Comparison of ENCODE assay signal across 25 cellular contexts in genomic region chr10:59172567-59172966, GRCh38. TPM values are rescaled to one million over a fixed set of nuclear protein-coding genes. Genes with fewer than 3 reads are reported as not detected.
A peak's percentile ranks its signal among the peaks of the same experiment; 100 is the strongest.
DNase-seq lines count a peak whose midpoint lies in the region; ATAC-seq and TF ChIP-seq lines count a peak whose summit lies in the region.
"Had no signal": no experiment of that assay in that cellular context is flagged by ENCODE, and none has a peak within 500 bp of the region (broad histone marks: within the 10 kb centered on the region; RNA-seq: fewer than 3 reads in every experiment).

No MANE protein-coding gene starts in this region.

- H3K36me3 ChIP-seq in Caco-2 (ENCODE audit: control insufficient read depth, insufficient read depth, low read length) (peaks cover 2% of the 10 kb centered on the region; the same call in 1 of the 2 replicates), RWPE2 (ENCODE audit: low read depth) (no peaks in the 10 kb centered on the region), osteoblast (ENCODE audit: insufficient read depth, low read length) (no peaks in the 10 kb centered on the region)
- no peaks in the 10 kb centered on the region for H3K36me3 ChIP-seq in CD8-positive, alpha-beta memory T cell (ENCODE audit: insufficient read depth, low read length)
- H3K36me3 ChIP-seq: BLaER1 had no signal

- no peaks in the 10 kb centered on the region for H3K27me3 ChIP-seq in Caco-2 (replicated peaks; ENCODE audit: control insufficient read depth, insufficient read depth, low read length)
- H3K27me3 ChIP-seq in RWPE2 (ENCODE audit: insufficient read depth, poor library complexity, severe bottlenecking) = peaks cover 14% of the 10 kb centered on the region
- peaks cover 40% of the 10 kb centered on the region for H3K27me3 ChIP-seq in osteoblast (ENCODE audit: insufficient read depth, low read length)
- H3K27me3 ChIP-seq in CD8-positive, alpha-beta memory T cell (ENCODE audit: insufficient read depth, low read length, poor library complexity, severe bottlenecking) = no peaks in the 10 kb centered on the region
- H3K27me3 ChIP-seq: BE2C, BLaER1 had no signal

- peak overlapping the region; percentile 69 for H3K27ac Mint-ChIP-seq in Caco-2 (ENCODE audit: unreplicated experiment)
- no peak overlapping the region for H3K27ac Mint-ChIP-seq in CD8-positive, alpha-beta memory T cell
- H3K27ac Mint-ChIP-seq: CD14-positive monocyte; CD4-positive, alpha-beta memory T cell; CD4-positive, CD25-positive, alpha-beta regulatory T cell had no signal

- H3K4me3 Mint-ChIP-seq in Caco-2 (ENCODE audit: unreplicated experiment) = no peak overlapping the region
- H3K4me3 Mint-ChIP-seq in CD8-positive, alpha-beta memory T cell = no peak overlapping the region
- H3K4me3 Mint-ChIP-seq: CD14-positive monocyte; CD4-positive, alpha-beta memory T cell; CD4-positive, CD25-positive, alpha-beta regulatory T cell had no signal

- ATAC-seq in RWPE2 (ENCODE audit: low read depth) (no peak), GM18519 (IDR thresholded peaks at IDR 0.05; ENCODE audit: low FRiP score, unreplicated experiment) (no peak)
- ATAC-seq: GM12878 had no signal

- peak overlapping the region; percentile 50 for H3K27ac ChIP-seq in RWPE2 (ENCODE audit: poor library complexity, severe bottlenecking)
- H3K27ac ChIP-seq in osteoblast (ENCODE audit: low read depth, low read length) = no peak overlapping the region
- H3K27ac ChIP-seq in CD8-positive, alpha-beta memory T cell (ENCODE audit: low read depth, low read length) = no peak overlapping the region
- H3K27ac ChIP-seq: BLaER1 had no signal

- CTCF ChIA-PET in Caco-2 (lab: Charles Lee) = no interaction called here
- CTCF ChIA-PET in CD8-positive, alpha-beta memory T cell (lab: Charles Lee) = no interaction called here

- peaks cover 21% of the 10 kb centered on the region for H3K4me1 Mint-ChIP-seq in Caco-2 (ENCODE audit: low read depth, unreplicated experiment)
- H3K4me1 Mint-ChIP-seq in CD8-positive, alpha-beta memory T cell = no peaks in the 10 kb centered on the region

- DNase-seq in Caco-2 (no peak), RWPE2 (ENCODE audit: low spot score) (no peak), epithelial cell of esophagus (ENCODE audit: low read depth) (peak; percentile 15), osteoblast (ENCODE audit: insufficient read length, low spot score, missing footprints) (peak; percentile 58), NCI-H510A treated with DMSO at 0.1 percent for 48 hours (lab: John Stamatoyannopoulos, UW) (no peak)
- no peak for DNase-seq in CD8-positive, alpha-beta memory T cell
- DNase-seq: 8988T; ACHN; BE2C; C1 segment of cervical spinal cord; CD4-positive, alpha-beta memory T cell; CD4-positive, CD25-positive, alpha-beta regulatory T cell; DMS 273 treated with DMSO at 0.1 percent for 48 hours; DMS153; DMS79; DND-41; EL; GDM1 had no signal

- peaks cover 16% of the 10 kb centered on the region for H3K9me3 Mint-ChIP-seq in Caco-2 (ENCODE audit: unreplicated experiment)
- H3K9me3 Mint-ChIP-seq in CD8-positive, alpha-beta memory T cell = peaks cover 0 to 16% (median 7%) of the 10 kb centered on the region in 5 donors

- POLR2A ChIA-PET in Caco-2 (lab: Charles Lee) = no interaction called here
- POLR2A ChIA-PET in CD8-positive, alpha-beta memory T cell (lab: Charles Lee) = no interaction called here

- H4K20me1 ChIP-seq in osteoblast (ENCODE audit: insufficient read depth, low read length) = no peaks in the 10 kb centered on the region
- H4K20me1 ChIP-seq: BLaER1 had no signal

- intact Hi-C loops in Caco-2 (cut with micrococcal nuclease; ENCODE audit: unreplicated experiment) = loop anchor here (2.0 to 10.0 kb wide), 4 partner anchors 16 to 658 kb away; partner anchors contain the start of gene BICC1

- TF ChIP-seq CTCF in Caco-2 (IDR thresholded peaks at IDR 0.05; ENCODE audit: insufficient read depth in 1 of 2, low read depth in 1 of 2, low read length in 1 of 2, severe bottlenecking in 1 of 2, unreplicated experiment in 1 of 2) (no peak), RWPE2 (IDR thresholded peaks at IDR 0.05; ENCODE audit: poor library complexity, severe bottlenecking) (no peak), epithelial cell of esophagus (IDR thresholded peaks at IDR 0.05; ENCODE audit: insufficient read depth, low read depth, low read length, missing control alignments) (no peak), osteoblast (IDR thresholded peaks at IDR 0.05; ENCODE audit: extremely low read depth, low read depth, low read length) (no peak)

- peaks cover 7% of the 10 kb centered on the region; the same call in 1 of the 2 replicates for H3K9me3 ChIP-seq in Caco-2
- peaks cover 2% of the 10 kb centered on the region for H3K9me3 ChIP-seq in RWPE2 (ENCODE audit: severe bottlenecking)
- no peaks in the 10 kb centered on the region for H3K9me3 ChIP-seq in osteoblast (ENCODE audit: low read depth, low read length)
- no peaks in the 10 kb centered on the region for H3K9me3 ChIP-seq in CD8-positive, alpha-beta memory T cell (ENCODE audit: low read length)
- H3K9me3 ChIP-seq: BE2C had no signal

- no peaks in the 10 kb centered on the region for H3K79me2 ChIP-seq in osteoblast (ENCODE audit: insufficient read depth, low read length)

- H3K27me3 Mint-ChIP-seq in Caco-2 (ENCODE audit: insufficient read depth, unreplicated experiment) = no peaks in the 10 kb centered on the region
- peaks cover 5 to 8% of the 10 kb centered on the region in 2 donors for H3K27me3 Mint-ChIP-seq in CD8-positive, alpha-beta memory T cell

- peaks cover 34% of the 10 kb centered on the region for H3K4me1 ChIP-seq in Caco-2
- peaks cover 15% of the 10 kb centered on the region for H3K4me1 ChIP-seq in RWPE2 (ENCODE audit: insufficient read depth, poor library complexity, severe bottlenecking)
- H3K4me1 ChIP-seq in osteoblast (ENCODE audit: insufficient read depth, low read length) = no peaks in the 10 kb centered on the region
- H3K4me1 ChIP-seq in CD8-positive, alpha-beta memory T cell (ENCODE audit: insufficient read depth, low read length) = no peaks in the 10 kb centered on the region
- H3K4me1 ChIP-seq: BE2C, BLaER1 had no signal

- no peak overlapping the region for H2AFZ ChIP-seq in osteoblast (ENCODE audit: low read length)

- H3K4me3 ChIP-seq in Caco-2 (ENCODE audit: low read depth, low read length) (no peak overlapping the region), RWPE2 (ENCODE audit: severe bottlenecking) (no peak overlapping the region), epithelial cell of esophagus (ENCODE audit: low read length) (no peak overlapping the region), osteoblast (ENCODE audit: insufficient read depth, low read length) (no peak overlapping the region)
- H3K4me3 ChIP-seq in CD8-positive, alpha-beta memory T cell (ENCODE audit: low read length) = no peak overlapping the region
- H3K4me3 ChIP-seq: BLaER1, GM12878 had no signal

- no peak overlapping the region for H3K4me2 ChIP-seq in osteoblast (ENCODE audit: insufficient read depth, low read length)
- H3K4me2 ChIP-seq: BLaER1 had no signal

- H3K36me3 Mint-ChIP-seq in Caco-2 (ENCODE audit: insufficient read depth, unreplicated experiment) = peaks cover 14% of the 10 kb centered on the region
- H3K36me3 Mint-ChIP-seq in CD8-positive, alpha-beta memory T cell = no peaks in the 10 kb centered on the region
- H3K36me3 Mint-ChIP-seq: CD14-positive monocyte; CD4-positive, alpha-beta memory T cell; CD4-positive, CD25-positive, alpha-beta regulatory T cell had no signal

- no TSS peak for BruUV-seq in Caco-2 (replicated peaks; lab: Mats Ljungman, UMichigan)

RNA-seq across cellular contexts. Expression of gene PHYHIPL, which starts 3.9 kb away (rescaled TPM):
- total RNA-seq in Caco-2 (2022) (48.1 and 50.2 TPM in 2 replicates), osteoblast (not detected in 2 replicates)
- total RNA-seq in CD8-positive, alpha-beta memory T cell = not detected
- polyA plus RNA-seq in CD8-positive, alpha-beta memory T cell = not detected
- total RNA-seq: CD4-positive, alpha-beta memory T cell; CD4-positive, CD25-positive, alpha-beta regulatory T cell; Daoy; G401 had no signal
- polyA plus RNA-seq: AG04450; CD14-positive monocyte; CD4-positive, alpha-beta memory T cell; CD4-positive, CD25-positive, alpha-beta regulatory T cell had no signal

Comparison
In these comparisons a context has a peak if more than half of its experiments do, and no peak if none do; other contexts are left out.
1. DNase-seq: peak in epithelial cell of esophagus (single experiment) and osteoblast (single experiment); none in Caco-2 (0 of 2), RWPE2 (single experiment), CD8-positive, alpha-beta memory T cell (0 of 5) and NCI-H510A treated with DMSO at 0.1 percent for 48 hours (single experiment).
2. RNA of gene PHYHIPL, which starts 3.9 kb away (total RNA-seq): 48.1 to 50.2 TPM in Caco-2; not detected in osteoblast and not detected in CD8-positive, alpha-beta memory T cell; every median in the first group is over 10 times any median in the second.